Comparison of ENCODE assay signal across 1 cellular context in genomic region chr7:131057015-131057518, GRCh38.
TF ChIP-seq lines count a peak whose summit lies in the region.

No MANE protein-coding gene starts in this region.

TF ChIP-seq in HepG2, 621 proteins besides CTCF, POLR2A, EP300 and RAD21 (continued from another document):
- TF ChIP-seq, protein P1, sequence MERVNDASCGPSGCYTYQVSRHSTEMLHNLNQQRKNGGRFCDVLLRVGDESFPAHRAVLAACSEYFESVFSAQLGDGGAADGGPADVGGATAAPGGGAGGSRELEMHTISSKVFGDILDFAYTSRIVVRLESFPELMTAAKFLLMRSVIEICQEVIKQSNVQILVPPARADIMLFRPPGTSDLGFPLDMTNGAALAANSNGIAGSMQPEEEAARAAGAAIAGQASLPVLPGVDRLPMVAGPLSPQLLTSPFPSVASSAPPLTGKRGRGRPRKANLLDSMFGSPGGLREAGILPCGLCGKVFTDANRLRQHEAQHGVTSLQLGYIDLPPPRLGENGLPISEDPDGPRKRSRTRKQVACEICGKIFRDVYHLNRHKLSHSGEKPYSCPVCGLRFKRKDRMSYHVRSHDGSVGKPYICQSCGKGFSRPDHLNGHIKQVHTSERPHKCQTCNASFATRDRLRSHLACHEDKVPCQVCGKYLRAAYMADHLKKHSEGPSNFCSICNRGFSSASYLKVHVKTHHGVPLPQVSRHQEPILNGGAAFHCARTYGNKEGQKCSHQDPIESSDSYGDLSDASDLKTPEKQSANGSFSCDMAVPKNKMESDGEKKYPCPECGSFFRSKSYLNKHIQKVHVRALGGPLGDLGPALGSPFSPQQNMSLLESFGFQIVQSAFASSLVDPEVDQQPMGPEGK (CRISPR knock-in tag; IDR thresholded peaks at IDR 0.05): peak; percentile 45; the same call in 1 of the 2 replicates
- TF ChIP-seq ZNF101 (CRISPR knock-in tag; IDR thresholded peaks at IDR 0.05; ENCODE audit: borderline replicate concordance, low read depth): no peak
- no peak for TF ChIP-seq HOXA7 (CRISPR knock-in tag; IDR thresholded peaks at IDR 0.05)
- TF ChIP-seq, protein P2, sequence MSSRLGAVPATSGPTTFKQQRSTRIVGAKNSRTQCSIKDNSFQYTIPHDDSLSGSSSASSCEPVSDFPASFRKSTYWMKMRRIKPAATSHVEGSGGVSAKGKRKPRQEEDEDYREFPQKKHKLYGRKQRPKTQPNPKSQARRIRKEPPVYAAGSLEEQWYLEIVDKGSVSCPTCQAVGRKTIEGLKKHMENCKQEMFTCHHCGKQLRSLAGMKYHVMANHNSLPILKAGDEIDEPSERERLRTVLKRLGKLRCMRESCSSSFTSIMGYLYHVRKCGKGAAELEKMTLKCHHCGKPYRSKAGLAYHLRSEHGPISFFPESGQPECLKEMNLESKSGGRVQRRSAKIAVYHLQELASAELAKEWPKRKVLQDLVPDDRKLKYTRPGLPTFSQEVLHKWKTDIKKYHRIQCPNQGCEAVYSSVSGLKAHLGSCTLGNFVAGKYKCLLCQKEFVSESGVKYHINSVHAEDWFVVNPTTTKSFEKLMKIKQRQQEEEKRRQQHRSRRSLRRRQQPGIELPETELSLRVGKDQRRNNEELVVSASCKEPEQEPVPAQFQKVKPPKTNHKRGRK (CRISPR knock-in tag; IDR thresholded peaks at IDR 0.05): no peak
- TF ChIP-seq TAF1 (CRISPR knock-in tag; IDR thresholded peaks at IDR 0.05): no peak; the same call in 1 of the 2 replicates
- no peak for TF ChIP-seq ARHGAP35 (CRISPR knock-in tag; IDR thresholded peaks at IDR 0.05; ENCODE audit: borderline replicate concordance)
- no peak for TF ChIP-seq GLI4 (CRISPR knock-in tag; IDR thresholded peaks at IDR 0.05; ENCODE audit: borderline replicate concordance)
- TF ChIP-seq HDAC1 (CRISPR knock-in tag; IDR thresholded peaks at IDR 0.05): peak; percentile 82
- TF ChIP-seq MTA1 (CRISPR knock-in tag; IDR thresholded peaks at IDR 0.05; ENCODE audit: borderline replicate concordance): no peak
- TF ChIP-seq POLR2AphosphoS2 (IDR thresholded peaks at IDR 0.05; ENCODE audit: low read depth, low read length): no peak
- TF ChIP-seq, protein P3, sequence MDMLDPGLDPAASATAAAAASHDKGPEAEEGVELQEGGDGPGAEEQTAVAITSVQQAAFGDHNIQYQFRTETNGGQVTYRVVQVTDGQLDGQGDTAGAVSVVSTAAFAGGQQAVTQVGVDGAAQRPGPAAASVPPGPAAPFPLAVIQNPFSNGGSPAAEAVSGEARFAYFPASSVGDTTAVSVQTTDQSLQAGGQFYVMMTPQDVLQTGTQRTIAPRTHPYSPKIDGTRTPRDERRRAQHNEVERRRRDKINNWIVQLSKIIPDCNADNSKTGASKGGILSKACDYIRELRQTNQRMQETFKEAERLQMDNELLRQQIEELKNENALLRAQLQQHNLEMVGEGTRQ (IDR thresholded peaks at IDR 0.05; ENCODE audit: low read depth, low read length): peak; percentile 72; the same call in 1 of the 2 replicates
- TF ChIP-seq, protein P3 (CRISPR knock-in tag; IDR thresholded peaks at IDR 0.05; ENCODE audit: borderline replicate concordance): peak; percentile 71; the same call in 1 of the 2 replicates
- no peak for TF ChIP-seq ZNF891 (CRISPR knock-in tag; IDR thresholded peaks at IDR 0.05)
- TF ChIP-seq RCOR2 (CRISPR knock-in tag; IDR thresholded peaks at IDR 0.05): peak; percentile 90
- TF ChIP-seq ZNF883 (CRISPR knock-in tag; IDR thresholded peaks at IDR 0.05; ENCODE audit: not compliant biosample characterization): no peak
- TF ChIP-seq ZNF263 (CRISPR knock-in tag; IDR thresholded peaks at IDR 0.05): no peak
- 0 out of 2 replicates have a peak, but pooled peaks have one; percentile 55 for TF ChIP-seq ZNF124 (CRISPR knock-in tag; IDR thresholded peaks at IDR 0.05)
- no peak for TF ChIP-seq ZNF232 (CRISPR knock-in tag; IDR thresholded peaks at IDR 0.05; ENCODE audit: borderline replicate concordance)
- TF ChIP-seq AGO2 (optimal IDR thresholded peaks at IDR 0.05; ENCODE audit: low read depth, low read length): no peak
- TF ChIP-seq IKZF1 (IDR thresholded peaks at IDR 0.05): no peak
- TF ChIP-seq, protein P4, sequence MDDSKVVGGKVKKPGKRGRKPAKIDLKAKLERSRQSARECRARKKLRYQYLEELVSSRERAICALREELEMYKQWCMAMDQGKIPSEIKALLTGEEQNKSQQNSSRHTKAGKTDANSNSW (CRISPR knock-in tag; IDR thresholded peaks at IDR 0.05; ENCODE audit: borderline replicate concordance): no peak
- no peak for TF ChIP-seq NR3C1 (CRISPR knock-in tag; IDR thresholded peaks at IDR 0.05)
- peak; percentile 67; the same call in 1 of the 2 replicates for TF ChIP-seq TFAP4 (IDR thresholded peaks at IDR 0.05; ENCODE audit: borderline replicate concordance, low read depth)
- TF ChIP-seq FUBP1 (CRISPR knock-in tag; IDR thresholded peaks at IDR 0.05; ENCODE audit: borderline replicate concordance): peak; percentile 30; the same call in 1 of the 2 replicates
- no peak for TF ChIP-seq ZNF710 (CRISPR knock-in tag; IDR thresholded peaks at IDR 0.05; ENCODE audit: borderline replicate concordance)
- TF ChIP-seq GATA4 (IDR thresholded peaks at IDR 0.05; ENCODE audit: borderline replicate concordance, low read depth): peak; percentile 66; the same call in 1 of the 2 replicates
- no peak for TF ChIP-seq NCOA5 (CRISPR knock-in tag; IDR thresholded peaks at IDR 0.05)
- no peak for TF ChIP-seq BORCS8-MEF2B (CRISPR knock-in tag; IDR thresholded peaks at IDR 0.05)
- no peak for TF ChIP-seq GRHL1 (CRISPR knock-in tag; conservative IDR thresholded peaks at IDR 0.05)
